In the genomic region with DNA sequence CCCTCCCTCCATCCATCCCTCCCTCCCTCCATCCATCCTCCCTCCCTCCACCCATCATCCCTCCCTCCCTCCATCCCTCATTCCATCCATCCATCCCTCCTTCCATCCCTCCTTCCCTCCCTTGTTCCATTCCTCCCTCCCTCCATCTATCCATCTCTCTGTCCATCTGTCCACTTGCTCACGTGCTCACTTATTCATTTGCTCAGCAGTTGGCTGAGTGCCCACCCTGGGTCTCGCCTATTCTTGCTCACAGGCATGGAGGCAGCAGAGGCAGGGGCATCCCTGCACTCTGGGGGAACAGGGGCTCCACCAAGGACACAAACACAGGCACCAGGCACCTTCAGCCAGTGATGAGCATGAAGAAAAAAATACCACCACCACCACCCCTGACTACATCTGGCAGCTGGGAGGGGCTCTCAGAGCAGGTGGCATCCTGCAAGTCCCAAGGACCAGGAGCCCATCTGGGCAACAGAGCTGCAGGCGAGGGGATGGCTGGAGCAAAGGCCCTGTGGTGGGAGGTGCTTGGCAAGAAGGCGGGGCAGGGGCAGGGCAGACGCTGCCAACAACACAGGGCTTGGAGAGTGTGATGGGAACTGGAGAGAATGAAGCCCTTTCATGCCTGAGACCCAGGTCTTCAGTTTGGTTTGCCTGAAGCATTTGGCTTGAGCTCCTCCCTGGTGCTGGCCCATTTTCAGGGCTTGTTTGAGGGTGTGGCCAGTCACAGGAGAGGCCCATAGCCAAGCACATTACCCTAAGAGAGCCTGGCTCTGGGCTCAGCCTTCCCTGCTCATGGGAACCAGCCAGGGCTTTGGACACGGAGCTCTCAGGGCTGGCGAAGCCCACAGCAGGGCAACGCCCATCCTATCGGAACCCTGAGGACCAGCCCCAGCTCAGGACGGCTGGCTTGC, we compare ENCODE assay signal across 20 cellular contexts. TPM values are rescaled to one million over a fixed set of nuclear protein-coding genes. Genes with fewer than 3 reads are reported as not detected.
DNase-seq lines count a peak whose midpoint lies in the region; ATAC-seq, FAIRE-seq and TF ChIP-seq lines count a peak whose summit lies in the region.
"Had no signal": no experiment of that assay in that cellular context is flagged by ENCODE, and none has a peak within 500 bp of the region (broad histone marks: within the 10 kb centered on the region; RNA-seq: fewer than 3 reads in every experiment).

No MANE protein-coding gene starts in this region.

- no peak overlapping the region for H2BK5ac ChIP-seq in H1 (ENCODE audit: low read depth, low read length)

- no peaks in the 10 kb centered on the region for H3K79me1 ChIP-seq in H1 (ENCODE audit: low read depth, low read length)

- no peak overlapping the region for H3K27ac ChIP-seq in H1 (ENCODE audit: low read depth, low read length)
- no peak overlapping the region for H3K27ac ChIP-seq in right lobe of liver
- H3K27ac ChIP-seq: parathyroid adenoma, SJSA1, testis had no signal

- H3K18ac ChIP-seq in H1 (ENCODE audit: extremely low read depth, low read length): no peak overlapping the region

- TF ChIP-seq POLR2A in H1 (IDR thresholded peaks at IDR 0.05; ENCODE audit: control extremely low read depth in 1 of 2, low read depth in 2 of 2, low read length in 2 of 2) (no peak), right lobe of liver (IDR thresholded peaks at IDR 0.05) (no peak)

- no peaks in the 10 kb centered on the region; the same call in 1 of the 2 replicates for H3K23me2 ChIP-seq in H1 (ENCODE audit: low read depth, low read length)

- H2BK12ac ChIP-seq in H1 (ENCODE audit: low read depth, low read length): no peak overlapping the region

- H2BK120ac ChIP-seq in H1 (replicated peaks; ENCODE audit: low read depth, low read length): no peak overlapping the region

- H3K9ac ChIP-seq in H1 (replicated peaks in 1 of 4; ENCODE audit: extremely low read depth in 1 of 4, low read depth in 3 of 4, low read length in 3 of 4): no peak overlapping the region
- H3K9ac ChIP-seq: parathyroid adenoma had no signal

- no peak overlapping the region for H3K56ac ChIP-seq in H1 (replicated peaks; ENCODE audit: insufficient read length, low read depth, low read length)

- 0 out of 2 replicates have a peak overlapping the region, but pooled peaks have one; percentile 40 for H2AK5ac ChIP-seq in H1 (ENCODE audit: low read depth, low read length)

- H3K14ac ChIP-seq in H1 (ENCODE audit: insufficient read length): no peak overlapping the region

- H3K9me3 ChIP-seq in H1 (ENCODE audit: insufficient read depth in 2 of 2, low read depth in 1 of 2, low read length in 1 of 2) (no peaks in the 10 kb centered on the region), right lobe of liver (no peaks in the 10 kb centered on the region)
- H3K9me3 ChIP-seq: SJSA1, testis had no signal

- POLR2A ChIA-PET in H1 (lab: Charles Lee; ENCODE audit: partially characterized antibody): no interaction called here

- H2BK20ac ChIP-seq in H1 (ENCODE audit: low read length): no peak overlapping the region

- no peak overlapping the region for H3K23ac ChIP-seq in H1 (ENCODE audit: insufficient read length)

- H4K5ac ChIP-seq in H1 (ENCODE audit: insufficient read length, low read depth, low read length): no peak overlapping the region

- H3K4me3 ChIP-seq in H1 (ENCODE audit: extremely low read depth in 1 of 4, insufficient read depth in 2 of 4, low read depth in 3 of 4, low read length in 4 of 4): no peak overlapping the region
- H3K4me3 ChIP-seq in right lobe of liver: no peak overlapping the region
- H3K4me3 ChIP-seq: SJSA1, testis had no signal

- FAIRE-seq in H1 (lab: Jason Lieb, UNC) (no peak), GM19239 (lab: Jason Lieb, UNC) (no peak)
- FAIRE-seq: small intestine had no signal

- no peaks in the 10 kb centered on the region for H3K36me3 ChIP-seq in H1 (ENCODE audit: control insufficient read depth in 2 of 4, insufficient read depth in 4 of 4, low read length in 3 of 4)
- H3K36me3 ChIP-seq in right lobe of liver: no peaks in the 10 kb centered on the region
- H3K36me3 ChIP-seq: SJSA1 had no signal

- WGBS in H1 (ENCODE audit: extremely low coverage in 1 of 2, insufficient coverage in 1 of 2, insufficient read length in 1 of 2, insufficient replicate concordance in 2 of 2, low coverage in 1 of 2, low lambda C conversion rate in 2 of 2, missing lambda C conversion rate in 1 of 2), 2 experiments: 65% methylated on average over 10 of the region's 10 CpGs; no CpG with 5 or more reads in 1 of the 2 experiments
- WGBS in right lobe of liver (ENCODE audit: insufficient coverage, low coverage, low lambda C conversion rate, missing lambda C conversion rate): 39% methylated on average over 5 of the region's 10 CpGs

- no peak for TF ChIP-seq RAD21 in H1 (IDR thresholded peaks at IDR 0.05 in 1 of 2, conservative IDR thresholded peaks at IDR 0.05 in 1 of 2; ENCODE audit: low read depth in 2 of 2, low read length in 2 of 2)

- H2AFZ ChIP-seq in H1 (ENCODE audit: low read length): no peak overlapping the region
- H2AFZ ChIP-seq: parathyroid adenoma had no signal

- no peak overlapping the region for H4K91ac ChIP-seq in H1 (replicated peaks; ENCODE audit: insufficient read length, low read length)

- no peak for TF ChIP-seq CTCF in H1 (IDR thresholded peaks at IDR 0.05; ENCODE audit: control extremely low read depth in 1 of 3, insufficient read depth in 1 of 3, low read depth in 1 of 3, low read length in 3 of 3)
- TF ChIP-seq CTCF in right lobe of liver (IDR thresholded peaks at IDR 0.05): no peak

- no peak overlapping the region for H4K8ac ChIP-seq in H1 (ENCODE audit: extremely low read depth, insufficient read depth, low read length)

- peaks cover 0 to 10% (median 6%) of the 10 kb centered on the region in 4 experiments; a peak in 5 of 7 replicates for H3K4me1 ChIP-seq in H1 (replicated peaks in 1 of 4; ENCODE audit: control insufficient read depth in 3 of 4, insufficient read depth in 4 of 4, low read length in 3 of 4)
- H3K4me1 ChIP-seq in right lobe of liver: no peaks in the 10 kb centered on the region
- H3K4me1 ChIP-seq: parathyroid adenoma, SJSA1 had no signal

- no peak overlapping the region for H3K4ac ChIP-seq in H1 (replicated peaks; ENCODE audit: insufficient read length, low read depth, low read length)

- intact Hi-C loops in right lobe of liver (cut with DNase I): no loop called here

- peak in 3 of 4 donors; percentile 42 to 68 (median 59) for ATAC-seq in right lobe of liver
- no peak for ATAC-seq in GM18873 (IDR thresholded peaks at IDR 0.05; ENCODE audit: low FRiP score, unreplicated experiment)
- ATAC-seq: activated CD8-positive, alpha-beta memory T cell treated with anti-CD3 and anti-CD28 coated beads, Interleukin-2, amount 10 ng/mL, durations not matched to agents 7 days and 5 days had no signal

- H3K4me2 ChIP-seq in H1 (ENCODE audit: insufficient read depth in 1 of 2, low read depth in 2 of 2, low read length in 2 of 2): no peak overlapping the region

- H3K27me3 ChIP-seq in H1 (replicated peaks in 1 of 4; ENCODE audit: control insufficient read depth in 3 of 4, extremely low read depth in 1 of 4, insufficient read depth in 3 of 4, low read length in 3 of 4): no peaks in the 10 kb centered on the region; a peak in 2 of 7 replicates
- H3K27me3 ChIP-seq in right lobe of liver: no peaks in the 10 kb centered on the region
- H3K27me3 ChIP-seq: testis had no signal

- no peaks in the 10 kb centered on the region for H4K20me1 ChIP-seq in H1 (replicated peaks in 1 of 2; ENCODE audit: control insufficient read depth in 1 of 2, insufficient read depth in 2 of 2, low read length in 2 of 2)

- no peaks in the 10 kb centered on the region for H3K79me2 ChIP-seq in H1 (ENCODE audit: control insufficient read depth in 1 of 2, insufficient read depth in 2 of 2, low read length in 2 of 2)
- H3K79me2 ChIP-seq: parathyroid adenoma had no signal

- DNase-seq in DMS 273 treated with DMSO at 0.1 percent for 48 hours (lab: John Stamatoyannopoulos, UW): peak; percentile 25
- DNase-seq in NAMALWA (ENCODE audit: low spot score): peak; percentile 44
- no peak for DNase-seq in H1 (ENCODE audit: low read depth in 1 of 2, low spot score in 2 of 2)
- peak in 2 of 3 donors; percentile 15 to 52 for DNase-seq in right lobe of liver
- no peak for DNase-seq in GM19239 (ENCODE audit: insufficient read length, low spot score)
- no peak for DNase-seq in RKO (ENCODE audit: low spot score)
- DNase-seq in kidney glomerular epithelial cell (lab: John Stamatoyannopoulos, UW): no peak
- DNase-seq: activated CD4-positive, alpha-beta T cell treated with anti-CD3 and anti-CD28 coated beads for 1 hour; activated CD8-positive, alpha-beta memory T cell treated with anti-CD3 and anti-CD28 coated beads, Interleukin-2, amount 10 ng/mL, durations not matched to agents 7 days and 5 days; amniotic stem cell; cerebellar nuclear complex; naive B cell; NCI-H1105; small intestine; T1000; testis had no signal

- CTCF ChIA-PET in H1 (lab: Charles Lee; ENCODE audit: partially characterized antibody): interaction anchor here (0.6 to 1.1 kb wide), 2 partner anchors 49 to 1229 kb away, joined by 3 to 4 read pairs; no protein-coding TSS in a partner anchor

- TF ChIP-seq EP300 in H1 (IDR thresholded peaks at IDR 0.05; ENCODE audit: borderline replicate concordance in 1 of 2, low read depth in 2 of 2, low read length in 2 of 2): no peak

- no peak overlapping the region for H2BK15ac ChIP-seq in H1 (ENCODE audit: low read length)

RNA-seq across cellular contexts. Expression of gene MRGBP, which starts 40.2 kb away (rescaled TPM):
- 16.8 and 18.7 TPM in 2 replicates for total RNA-seq in H1 (2021; fragmentation: NEBNext Ultra II Directional; extraction: Animal tissue kit (Norgen Biotek cat#: 25700))
- polyA plus RNA-seq in H1 (2011; rRNA removed): 15.0 and 16.7 TPM in 2 replicates
- polyA plus RNA-seq in H1 (2011; cell fraction: cytosol; rRNA removed): 16.9 TPM
- polyA plus RNA-seq in H1 (2011; cell fraction: nucleus; rRNA removed): 15.2 TPM
- 12.4 to 15.8 TPM (median 14.1 TPM) in 4 replicates for polyA plus RNA-seq in H1 (2012, experiment 1 of 2)
- polyA plus RNA-seq in H1 (2012, experiment 2 of 2): 12.8 TPM
- polyA plus RNA-seq in H1 (2013, experiment 1 of 2): 12.5 TPM
- polyA plus RNA-seq in H1 (2013, experiment 2 of 2): 13.0 TPM
- 9.2 and 10.4 TPM in 2 replicates for polyA minus RNA-seq in H1 (2011; rRNA and poly(A)+ RNA removed)
- 7.4 TPM for polyA minus RNA-seq in H1 (2011; cell fraction: cytosol; rRNA and poly(A)+ RNA removed)
- 9.5 TPM for polyA minus RNA-seq in H1 (2011; cell fraction: nucleus; rRNA and poly(A)+ RNA removed)
- 1 to 10 TPM; 3.3 to 8.0 (median 5.3) TPM for total RNA-seq in right lobe of liver

RNA-seq across cellular contexts. Expression of gene NTSR1, which starts 47.4 kb away (rescaled TPM):
- total RNA-seq in H1 (2021; fragmentation: NEBNext Ultra II Directional; extraction: Animal tissue kit (Norgen Biotek cat#: 25700)): 0.75 and 0.89 TPM in 2 replicates
- 0.53 and 0.97 TPM in 2 replicates for polyA plus RNA-seq in H1 (2011; rRNA removed)
- 0.32 TPM for polyA plus RNA-seq in H1 (2011; cell fraction: cytosol; rRNA removed)
- 0.53 TPM for polyA plus RNA-seq in H1 (2011; cell fraction: nucleus; rRNA removed)
- polyA plus RNA-seq in H1 (2012, experiment 1 of 2): 0.15 to 0.68 TPM (median 0.34 TPM) in 4 replicates
- polyA plus RNA-seq in H1 (2012, experiment 2 of 2): 0.43 TPM
- polyA plus RNA-seq in H1 (2013, experiment 1 of 2): 0.77 TPM
- polyA plus RNA-seq in H1 (2013, experiment 2 of 2): 0.87 TPM
- polyA minus RNA-seq in H1 (2011; rRNA and poly(A)+ RNA removed): 0.19 and 0.24 TPM in 2 replicates
- polyA minus RNA-seq in H1 (2011; cell fraction: cytosol; rRNA and poly(A)+ RNA removed): not detected
- 0.20 TPM for polyA minus RNA-seq in H1 (2011; cell fraction: nucleus; rRNA and poly(A)+ RNA removed)
- under 1 TPM in 4 of 6 experiments, not detected in 2; 0.04 to 0.74 (median 0.09) TPM for total RNA-seq in right lobe of liver
- total RNA-seq: activated CD8-positive, alpha-beta memory T cell treated with anti-CD3 and anti-CD28 coated beads, Interleukin-2, amount 10 ng/mL, durations not matched to agents 7 days and 5 days; G401; SJSA1 had no signal

RNA-seq across cellular contexts. Expression of gene OGFR, which starts 48.6 kb away (rescaled TPM):
- total RNA-seq in H1 (2021; fragmentation: NEBNext Ultra II Directional; extraction: Animal tissue kit (Norgen Biotek cat#: 25700)): 25.1 and 25.8 TPM in 2 replicates
- 13.9 and 26.7 TPM in 2 replicates for polyA plus RNA-seq in H1 (2011; rRNA removed)
- polyA plus RNA-seq in H1 (2011; cell fraction: cytosol; rRNA removed): 31.1 TPM
- 31.9 TPM for polyA plus RNA-seq in H1 (2011; cell fraction: nucleus; rRNA removed)
- 14.3 to 22.7 TPM (median 20.9 TPM) in 4 replicates for polyA plus RNA-seq in H1 (2012, experiment 1 of 2)
- polyA plus RNA-seq in H1 (2012, experiment 2 of 2): 14.7 TPM
- polyA plus RNA-seq in H1 (2013, experiment 1 of 2): 14.1 TPM
- 12.8 TPM for polyA plus RNA-seq in H1 (2013, experiment 2 of 2)
- 9.5 and 11.2 TPM in 2 replicates for polyA minus RNA-seq in H1 (2011; rRNA and poly(A)+ RNA removed)
- 18.2 TPM for polyA minus RNA-seq in H1 (2011; cell fraction: cytosol; rRNA and poly(A)+ RNA removed)
- polyA minus RNA-seq in H1 (2011; cell fraction: nucleus; rRNA and poly(A)+ RNA removed): 11.4 TPM
- 10 to 100 TPM; 40.7 to 48.1 (median 47.0) TPM for total RNA-seq in right lobe of liver

Comparison
In these comparisons a context has a peak if more than half of its experiments do, and no peak if none do; other contexts are left out.
1. DNase-seq: peak in DMS 273 treated with DMSO at 0.1 percent for 48 hours (single experiment), NAMALWA (single experiment) and right lobe of liver (2 of 3); none in H1 (0 of 2), GM19239 (single experiment), RKO (single experiment) and kidney glomerular epithelial cell (single experiment).